20 cellular contexts compared by ENCODE assay signal in the genomic region with DNA sequence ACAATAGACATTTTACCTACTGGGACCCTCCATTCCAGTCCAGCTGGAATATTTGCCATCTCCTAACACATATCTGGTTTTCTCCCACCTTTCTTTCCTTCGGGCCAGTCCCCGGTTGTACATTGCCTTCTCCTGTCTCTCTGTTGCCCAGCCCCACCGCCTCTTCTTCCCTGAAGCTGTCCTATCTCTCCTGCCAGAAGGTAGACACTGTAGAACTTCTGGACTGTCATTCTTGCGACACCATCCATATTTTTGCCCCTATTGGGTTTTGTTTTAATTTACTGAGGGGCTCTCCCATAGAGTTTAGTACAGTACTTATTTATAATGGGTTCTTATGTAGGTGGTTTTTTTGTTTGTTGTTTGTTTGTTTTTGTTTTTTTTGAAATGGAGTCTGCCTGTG. TPM values are rescaled to one million over a fixed set of nuclear protein-coding genes. Genes with fewer than 3 reads are reported as not detected.
DNase-seq lines count a peak whose midpoint lies in the region; ATAC-seq and TF ChIP-seq lines count a peak whose summit lies in the region.
"Had no signal": no experiment of that assay in that cellular context is flagged by ENCODE, and none has a peak within 500 bp of the region (broad histone marks: within the 10 kb centered on the region; RNA-seq: fewer than 3 reads in every experiment).

No MANE protein-coding gene starts in this region.

- H3K27me3 Mint-ChIP-seq in endothelial cell (ENCODE audit: unreplicated experiment), result peaks cover 7% of the 10 kb centered on the region

- H3K9me3 Mint-ChIP-seq in endothelial cell (ENCODE audit: unreplicated experiment), result no peaks in the 10 kb centered on the region
- H3K9me3 Mint-ChIP-seq: CD4-positive, alpha-beta memory T cell had no signal

- no peaks in the 10 kb centered on the region for H3K27me3 ChIP-seq in osteoblast (ENCODE audit: insufficient read depth, low read length)

- H3K36me3 ChIP-seq in osteoblast (ENCODE audit: insufficient read depth, low read length), result no peaks in the 10 kb centered on the region

- TF ChIP-seq CTCF in endothelial cell (IDR thresholded peaks at IDR 0.05; ENCODE audit: unreplicated experiment) (no peak), osteoblast (IDR thresholded peaks at IDR 0.05; ENCODE audit: extremely low read depth, low read depth, low read length) (no peak)

- H3K27ac Mint-ChIP-seq in endothelial cell (ENCODE audit: unreplicated experiment), result no peak overlapping the region
- H3K27ac Mint-ChIP-seq: CD4-positive, alpha-beta memory T cell had no signal

- H3K4me1 Mint-ChIP-seq in endothelial cell (ENCODE audit: unreplicated experiment), result peaks cover 38% of the 10 kb centered on the region

- H3K4me2 ChIP-seq in osteoblast (ENCODE audit: insufficient read depth, low read length), result no peak overlapping the region

- DNase-seq in OCI-M1 (lab: John Stamatoyannopoulos, UW) (peak; percentile 11), endothelial cell (ENCODE audit: low spot score) (no peak), osteoblast (ENCODE audit: insufficient read length, low spot score, missing footprints) (peak; percentile 34), nucleus accumbens (lab: John Stamatoyannopoulos, UW) (no peak), SKM-1 (lab: John Stamatoyannopoulos, UW; ENCODE audit: unreplicated experiment) (no peak)
- DNase-seq: Calu3; CD4-positive, alpha-beta memory T cell; DMS53; GOT3; KG1; MV-4-11; NCI-H1417 treated with DMSO at 0.1 percent for 48 hours; NCI-H187 treated with DMSO at 0.1 percent for 48 hours; NCI-H345; NCI-H524 treated with DMSO at 0.1 percent for 48 hours; PC-3; SIG-M5 had no signal

- H3K27ac ChIP-seq in osteoblast (ENCODE audit: low read depth, low read length), result no peak overlapping the region
- H3K27ac ChIP-seq: RWPE1 had no signal

- H3K79me2 ChIP-seq in osteoblast (ENCODE audit: insufficient read depth, low read length), result peaks cover 79% of the 10 kb centered on the region

- peaks cover 7% of the 10 kb centered on the region for H3K36me3 Mint-ChIP-seq in endothelial cell (ENCODE audit: low read depth, unreplicated experiment)
- H3K36me3 Mint-ChIP-seq: CD4-positive, alpha-beta memory T cell had no signal

- H3K4me3 Mint-ChIP-seq in endothelial cell (ENCODE audit: unreplicated experiment), result peak overlapping the region; percentile 33
- H3K4me3 Mint-ChIP-seq: CD4-positive, alpha-beta memory T cell had no signal

- H3K4me1 ChIP-seq in osteoblast (ENCODE audit: insufficient read depth, low read length), result peaks cover 24% of the 10 kb centered on the region

- H3K9me3 ChIP-seq in osteoblast (ENCODE audit: low read depth, low read length), result no peaks in the 10 kb centered on the region

- no peak for ATAC-seq in HG03045 (IDR thresholded peaks at IDR 0.05; ENCODE audit: unreplicated experiment)
- ATAC-seq: HCT116, PC-3 had no signal

- H2AFZ ChIP-seq in osteoblast (ENCODE audit: low read length), result no peak overlapping the region

- peaks cover 24% of the 10 kb centered on the region for H4K20me1 ChIP-seq in osteoblast (ENCODE audit: insufficient read depth, low read length)

- no peak overlapping the region for H3K4me3 ChIP-seq in osteoblast (ENCODE audit: insufficient read depth, low read length)

RNA-seq across cellular contexts. Expression of gene PTK7, which starts 4.9 kb away (rescaled TPM):
- 208 TPM for total RNA-seq in endothelial cell (ENCODE audit: unreplicated experiment)
- 183 and 190 TPM in 2 replicates for total RNA-seq in osteoblast

RNA-seq across cellular contexts. Expression of gene KLC4, which starts 21.6 kb away (rescaled TPM):
- 41.4 TPM for total RNA-seq in endothelial cell (ENCODE audit: unreplicated experiment)
- total RNA-seq in osteoblast, result 17.7 and 20.3 TPM in 2 replicates

RNA-seq across cellular contexts. Expression of gene MRPL2, which starts 21.8 kb away (rescaled TPM):
- total RNA-seq in endothelial cell (ENCODE audit: unreplicated experiment) (39.7 TPM), osteoblast (16.2 and 20.6 TPM in 2 replicates)

RNA-seq across cellular contexts. Expression of gene CUL7, which starts 27.4 kb away (rescaled TPM):
- total RNA-seq in endothelial cell (ENCODE audit: unreplicated experiment) (42.2 TPM), osteoblast (46.9 and 48.5 TPM in 2 replicates)

RNA-seq across cellular contexts. Expression of gene RRP36, which starts 59.6 kb away (rescaled TPM):
- total RNA-seq in endothelial cell (ENCODE audit: unreplicated experiment) (82.1 TPM), osteoblast (84.0 and 90.2 TPM in 2 replicates)

Comparison
In these comparisons a context has a peak if more than half of its experiments do, and no peak if none do; other contexts are left out.
1. DNase-seq: peak in OCI-M1 (single experiment) and osteoblast (single experiment); none in endothelial cell (single experiment), nucleus accumbens (0 of 56) and SKM-1 (single experiment).